ENCODE assay signal across 9 cellular contexts in genomic region chr7:151115121-151115835, GRCh38. TPM values are rescaled to one million over a fixed set of nuclear protein-coding genes. Genes with fewer than 3 reads are reported as not detected.
DNase-seq lines count a peak whose midpoint lies in the region; ATAC-seq, FAIRE-seq and TF ChIP-seq lines count a peak whose summit lies in the region.
"Had no signal": no experiment of that assay in that cellular context is flagged by ENCODE, and none has a peak within 500 bp of the region (broad histone marks: within the 10 kb centered on the region; RNA-seq: fewer than 3 reads in every experiment).

No MANE protein-coding gene starts in this region.

- TF ChIP-seq CTCF in right lobe of liver (IDR thresholded peaks at IDR 0.05), result no peak
- TF ChIP-seq CTCF in HepG2 (CRISPR knock-in tag; IDR thresholded peaks at IDR 0.05), result no peak

- H3K9me3 ChIP-seq in right lobe of liver (no peaks in the 10 kb centered on the region), HepG2 (ENCODE audit: low read length) (no peaks in the 10 kb centered on the region), mesenchymal stem cell (ENCODE audit: control insufficient read depth, low read length) (no peaks in the 10 kb centered on the region)

- peak overlapping the region; percentile 92 for H2BK120ac ChIP-seq in mesenchymal stem cell (ENCODE audit: low read depth, low read length)

- no peak overlapping the region for H3K9ac ChIP-seq in HepG2 (ENCODE audit: insufficient read depth, low read depth, low read length)
- H3K9ac ChIP-seq in mesenchymal stem cell (ENCODE audit: low read length), result no peak overlapping the region

- H3K4me1 ChIP-seq in right lobe of liver (no peaks in the 10 kb centered on the region), HepG2 (ENCODE audit: insufficient read depth, low read length) (no peaks in the 10 kb centered on the region), mesenchymal stem cell (ENCODE audit: control insufficient read depth, insufficient read depth, low read depth, low read length) (peaks cover 44% of the 10 kb centered on the region)

- H2AFZ ChIP-seq in HepG2 (ENCODE audit: low read length) (no peak overlapping the region), mesenchymal stem cell (ENCODE audit: low read depth, low read length) (no peak overlapping the region)

- no peak overlapping the region for H3K27ac ChIP-seq in right lobe of liver
- no peak overlapping the region for H3K27ac ChIP-seq in HepG2 (ENCODE audit: extremely low read length, insufficient read depth, low read length)
- H3K27ac ChIP-seq in mesenchymal stem cell (ENCODE audit: low read length, poor library complexity, severe bottlenecking), result no peak overlapping the region

- peak overlapping the region in 1 of 2 experiments; percentile 24 for H2BK12ac ChIP-seq in mesenchymal stem cell (ENCODE audit: low read length in 2 of 2)

- peaks cover 54% of the 10 kb centered on the region for H3K79me1 ChIP-seq in mesenchymal stem cell (replicated peaks; ENCODE audit: low read length, poor library complexity, severe bottlenecking)

- no peak overlapping the region for H3K14ac ChIP-seq in mesenchymal stem cell (ENCODE audit: low read length in 2 of 2)

- H4K20me1 ChIP-seq in HepG2 (ENCODE audit: insufficient read depth, low read length), result peaks cover 33% of the 10 kb centered on the region; the same call in 1 of the 2 replicates

- DNase-seq in right lobe of liver (no peak), HepG2 (ENCODE audit: low spot score) (no peak), mesenchymal stem cell (peak; percentile 20), DMS79 (lab: John Stamatoyannopoulos, UW) (no peak), HuH-7 (ENCODE audit: low spot score) (no peak), occipital lobe (lab: John Stamatoyannopoulos, UW) (no peak)
- peak; percentile 27 for DNase-seq in central memory CD4-positive, alpha-beta T cell

- BruUV-seq in HepG2 (replicated peaks; lab: Mats Ljungman, UMichigan), result no TSS peak

- peak overlapping the region; percentile 82 for H4K8ac ChIP-seq in mesenchymal stem cell (ENCODE audit: low read length)

- peak overlapping the region; percentile 35 to 46 for H3K4ac ChIP-seq in mesenchymal stem cell (ENCODE audit: low read depth in 1 of 2, low read length in 2 of 2)

- H3K4me3 ChIP-seq in right lobe of liver (no peak overlapping the region), HepG2 (replicated peaks in 1 of 3; ENCODE audit: insufficient read depth in 1 of 3, low read depth in 2 of 3, low read length in 3 of 3) (no peak overlapping the region), mesenchymal stem cell (ENCODE audit: insufficient read depth in 1 of 2, low read depth in 1 of 2, low read length in 2 of 2) (peak overlapping the region in 1 of 2 experiments; percentile 57)

- no peaks in the 10 kb centered on the region for H3K27me3 ChIP-seq in right lobe of liver
- H3K27me3 ChIP-seq in HepG2 (ENCODE audit: control insufficient read depth in 1 of 2, insufficient read depth in 2 of 2, low read length in 2 of 2), result no peaks in the 10 kb centered on the region
- no peaks in the 10 kb centered on the region for H3K27me3 ChIP-seq in mesenchymal stem cell (ENCODE audit: control insufficient read depth in 1 of 2, insufficient read depth in 1 of 2, low read length in 2 of 2)

- peak in 3 of 4 donors; percentile 23 to 39 (median 28) for ATAC-seq in right lobe of liver
- ATAC-seq in HepG2, result no peak
- no peak for ATAC-seq in GM18502 (IDR thresholded peaks at IDR 0.05; ENCODE audit: poor library complexity, unreplicated experiment)

- H3K4me2 ChIP-seq in HepG2 (ENCODE audit: low read depth, low read length) (no peak overlapping the region), mesenchymal stem cell (ENCODE audit: low read length, poor library complexity, severe bottlenecking) (peak overlapping the region; percentile 86)

- TF ChIP-seq POLR2A in right lobe of liver (IDR thresholded peaks at IDR 0.05), result no peak
- no peak for TF ChIP-seq POLR2A in HepG2 (IDR thresholded peaks at IDR 0.05; ENCODE audit: insufficient read depth in 1 of 2, low read depth in 2 of 2, low read length in 2 of 2)

- H2BK5ac ChIP-seq in mesenchymal stem cell (ENCODE audit: low read depth, low read length, poor library complexity, severe bottlenecking), result no peak overlapping the region

- FAIRE-seq in HepG2 (lab: Jason Lieb, UNC), result no peak

- in situ Hi-C loops in HepG2 (cut with HindIII; ENCODE audit: extremely low pct_ligation_motif_present, low pct_unique_long_range_greater_than_20kb), result no loop called here

- CTCF ChIA-PET in HepG2 (lab: Yijun Ruan, JAX; ENCODE audit: low intra/inter-chr PET ratio, low total read pairs), result no interaction called here

- H3K79me2 ChIP-seq in HepG2 (ENCODE audit: insufficient read depth, low read length), result peaks cover 22% of the 10 kb centered on the region

- no peak for TF ChIP-seq RAD21 in HepG2 (CRISPR knock-in tag; IDR thresholded peaks at IDR 0.05)

- peaks cover 0 to 21% (median 4%) of the 10 kb centered on the region in 4 donors for H3K36me3 ChIP-seq in right lobe of liver
- H3K36me3 ChIP-seq in HepG2 (replicated peaks in 1 of 2; ENCODE audit: control insufficient read depth in 1 of 2, insufficient read depth in 2 of 2, low read length in 2 of 2), result peaks cover 18 to 59% of the 10 kb centered on the region in 2 experiments; a peak in 4 of 5 replicates
- peaks cover 26 to 53% of the 10 kb centered on the region in 2 experiments for H3K36me3 ChIP-seq in mesenchymal stem cell (ENCODE audit: control insufficient read depth in 1 of 2, insufficient read depth in 2 of 2, low read depth in 1 of 2, low read length in 2 of 2)

- peak overlapping the region; percentile 49 to 59 for H3K18ac ChIP-seq in mesenchymal stem cell (ENCODE audit: low read depth in 1 of 2, low read length in 2 of 2)

- H2BK15ac ChIP-seq in mesenchymal stem cell (ENCODE audit: low read depth, poor library complexity, severe bottlenecking), result peak overlapping the region; percentile 38

- POLR2A ChIA-PET in HepG2 (lab: Yijun Ruan, JAX), result no interaction called here

- TF ChIP-seq EP300 in HepG2 (IDR thresholded peaks at IDR 0.05; ENCODE audit: low read depth in 2 of 2, low read length in 2 of 2), result no peak
- TF ChIP-seq EP300 in HepG2 (CRISPR knock-in tag; IDR thresholded peaks at IDR 0.05; ENCODE audit: borderline replicate concordance), result no peak

- WGBS in right lobe of liver (ENCODE audit: insufficient coverage, low coverage, low lambda C conversion rate, missing lambda C conversion rate), result 55% methylated on average over 4 of the region's 114 CpGs
- 98% methylated on average over 93 of the region's 114 CpGs for WGBS in HepG2 (ENCODE audit: low lambda C conversion rate)
- WGBS in mesenchymal stem cell, result 2% methylated on average over 58 of the region's 114 CpGs

- no peak overlapping the region for H3K23ac ChIP-seq in mesenchymal stem cell (ENCODE audit: low read length in 2 of 2)

- no peak overlapping the region for H2AK5ac ChIP-seq in mesenchymal stem cell (ENCODE audit: low read length, severe bottlenecking)

- H4K91ac ChIP-seq in mesenchymal stem cell (ENCODE audit: low read length), result no peak overlapping the region

- intact Hi-C loops in right lobe of liver (cut with DNase I) (no loop called here), HepG2 (cut with micrococcal nuclease; ENCODE audit: unreplicated experiment) (no loop called here)

RNA-seq across cellular contexts. Expression of gene AGAP3, which starts 29.0 kb away (rescaled TPM):
- total RNA-seq in right lobe of liver, result 10 to 100 TPM; 36.3 to 44.3 (median 39.5) TPM
- 24.9 and 31.3 TPM in 2 replicates for total RNA-seq in HepG2 (2016; rRNA removed; fragmentation: Illumina TruSeq; extraction: Trizol)
- total RNA-seq in HepG2 (2016; cell fraction: cytosol; rRNA removed; fragmentation: Illumina TruSeq; extraction: Trizol; ENCODE audit: low read depth), result 26.6 and 28.2 TPM in 2 replicates
- 24.2 and 30.5 TPM in 2 replicates for total RNA-seq in HepG2 (2016; cell fraction: insoluble cytoplasmic fraction; rRNA removed; fragmentation: Illumina TruSeq; extraction: Trizol)
- total RNA-seq in HepG2 (2016; cell fraction: membrane; rRNA removed; fragmentation: Illumina TruSeq; extraction: Trizol), result 34.8 and 39.9 TPM in 2 replicates
- 26.5 and 31.8 TPM in 2 replicates for total RNA-seq in HepG2 (2016; cell fraction: nucleus; rRNA removed; fragmentation: Illumina TruSeq; extraction: Trizol)
- polyA plus RNA-seq in HepG2 (2011; rRNA removed), result 61.4 and 62.0 TPM in 2 replicates
- polyA plus RNA-seq in HepG2 (2011; cell fraction: cytosol; rRNA removed), result 54.9 and 70.5 TPM in 2 replicates
- polyA plus RNA-seq in HepG2 (2011; cell fraction: nucleus; rRNA removed), result 255 and 313 TPM in 2 replicates
- polyA plus RNA-seq in HepG2 (2012), result 46.4 and 66.8 TPM in 2 replicates
- polyA plus RNA-seq in HepG2 (2016; cell fraction: cytosol; fragmentation: Illumina TruSeq; extraction: Trizol; ENCODE audit: low read depth), result 23.3 and 25.2 TPM in 2 replicates
- polyA plus RNA-seq in HepG2 (2016; cell fraction: insoluble cytoplasmic fraction; fragmentation: Illumina TruSeq; extraction: Trizol; ENCODE audit: low read depth), result 36.6 and 44.9 TPM in 2 replicates
- polyA plus RNA-seq in HepG2 (2016; cell fraction: membrane; fragmentation: Illumina TruSeq; extraction: Trizol; ENCODE audit: low read depth), result 48.3 and 57.9 TPM in 2 replicates
- polyA plus RNA-seq in HepG2 (2016; cell fraction: nucleus; fragmentation: Illumina TruSeq; extraction: Trizol; ENCODE audit: insufficient read depth, low read depth), result 94.3 and 94.4 TPM in 2 replicates
- polyA minus RNA-seq in HepG2 (2011; rRNA and poly(A)+ RNA removed; ENCODE audit: low replicate concordance), result 70.7 and 91.8 TPM in 2 replicates
- 43.3 and 46.7 TPM in 2 replicates for polyA minus RNA-seq in HepG2 (2011; cell fraction: cytosol; rRNA and poly(A)+ RNA removed)
- polyA minus RNA-seq in HepG2 (2011; cell fraction: nucleus; rRNA and poly(A)+ RNA removed), result 71.4 and 81.1 TPM in 2 replicates
- polyA plus RNA-seq in mesenchymal stem cell (2013, experiment 1 of 2), result 55.8 TPM
- polyA plus RNA-seq in mesenchymal stem cell (2013, experiment 2 of 2), result 53.0 TPM
- 85.6 TPM for total RNA-seq in occipital lobe

RNA-seq across cellular contexts. Expression of gene TMUB1, which starts 32.0 kb away (rescaled TPM):
- 10 to 100 TPM; 27.7 to 63.1 (median 41.8) TPM for total RNA-seq in right lobe of liver
- 31.8 and 51.6 TPM in 2 replicates for total RNA-seq in HepG2 (2016; rRNA removed; fragmentation: Illumina TruSeq; extraction: Trizol)
- total RNA-seq in HepG2 (2016; cell fraction: cytosol; rRNA removed; fragmentation: Illumina TruSeq; extraction: Trizol; ENCODE audit: low read depth), result 65.7 and 75.8 TPM in 2 replicates
- total RNA-seq in HepG2 (2016; cell fraction: insoluble cytoplasmic fraction; rRNA removed; fragmentation: Illumina TruSeq; extraction: Trizol), result 32.2 and 52.0 TPM in 2 replicates
- 89.1 and 106 TPM in 2 replicates for total RNA-seq in HepG2 (2016; cell fraction: membrane; rRNA removed; fragmentation: Illumina TruSeq; extraction: Trizol)
- total RNA-seq in HepG2 (2016; cell fraction: nucleus; rRNA removed; fragmentation: Illumina TruSeq; extraction: Trizol), result 25.0 and 26.7 TPM in 2 replicates
- 44.8 and 47.8 TPM in 2 replicates for polyA plus RNA-seq in HepG2 (2011; rRNA removed)
- polyA plus RNA-seq in HepG2 (2011; cell fraction: cytosol; rRNA removed), result 27.8 and 54.6 TPM in 2 replicates
- polyA plus RNA-seq in HepG2 (2011; cell fraction: nucleus; rRNA removed), result 66.5 and 75.5 TPM in 2 replicates
- 33.8 and 40.3 TPM in 2 replicates for polyA plus RNA-seq in HepG2 (2012)
- 123 and 138 TPM in 2 replicates for polyA plus RNA-seq in HepG2 (2016; cell fraction: cytosol; fragmentation: Illumina TruSeq; extraction: Trizol; ENCODE audit: low read depth)
- 51.6 and 55.5 TPM in 2 replicates for polyA plus RNA-seq in HepG2 (2016; cell fraction: insoluble cytoplasmic fraction; fragmentation: Illumina TruSeq; extraction: Trizol; ENCODE audit: low read depth)
- 146 and 154 TPM in 2 replicates for polyA plus RNA-seq in HepG2 (2016; cell fraction: membrane; fragmentation: Illumina TruSeq; extraction: Trizol; ENCODE audit: low read depth)
- polyA plus RNA-seq in HepG2 (2016; cell fraction: nucleus; fragmentation: Illumina TruSeq; extraction: Trizol; ENCODE audit: insufficient read depth, low read depth), result 85.5 and 89.1 TPM in 2 replicates
- 5.6 and 25.8 TPM in 2 replicates for polyA minus RNA-seq in HepG2 (2011; rRNA and poly(A)+ RNA removed; ENCODE audit: low replicate concordance)
- 22.8 and 25.2 TPM in 2 replicates for polyA minus RNA-seq in HepG2 (2011; cell fraction: cytosol; rRNA and poly(A)+ RNA removed)
- 5.6 and 6.3 TPM in 2 replicates for polyA minus RNA-seq in HepG2 (2011; cell fraction: nucleus; rRNA and poly(A)+ RNA removed)
- polyA plus RNA-seq in mesenchymal stem cell (2013, experiment 1 of 2), result 56.8 TPM
- polyA plus RNA-seq in mesenchymal stem cell (2013, experiment 2 of 2), result 53.5 TPM
- 9.7 TPM for total RNA-seq in occipital lobe

RNA-seq across cellular contexts. Expression of gene FASTK, which starts 34.7 kb away (rescaled TPM):
- total RNA-seq in right lobe of liver (10 to 100 TPM; 33.4 to 48.8 (median 43.9) TPM), HepG2 (2016; rRNA removed; fragmentation: Illumina TruSeq; extraction: Trizol) (33.0 and 52.9 TPM in 2 replicates), occipital lobe (30.7 TPM)
- 29.1 and 30.5 TPM in 2 replicates for total RNA-seq in HepG2 (2016; cell fraction: cytosol; rRNA removed; fragmentation: Illumina TruSeq; extraction: Trizol; ENCODE audit: low read depth)
- total RNA-seq in HepG2 (2016; cell fraction: insoluble cytoplasmic fraction; rRNA removed; fragmentation: Illumina TruSeq; extraction: Trizol), result 32.4 and 60.3 TPM in 2 replicates
- 41.0 and 43.4 TPM in 2 replicates for total RNA-seq in HepG2 (2016; cell fraction: membrane; rRNA removed; fragmentation: Illumina TruSeq; extraction: Trizol)
- total RNA-seq in HepG2 (2016; cell fraction: nucleus; rRNA removed; fragmentation: Illumina TruSeq; extraction: Trizol), result 51.3 and 66.2 TPM in 2 replicates
- 55.7 and 69.5 TPM in 2 replicates for polyA plus RNA-seq in HepG2 (2011; rRNA removed)
- 26.4 and 50.0 TPM in 2 replicates for polyA plus RNA-seq in HepG2 (2011; cell fraction: cytosol; rRNA removed)
- polyA plus RNA-seq in HepG2 (2011; cell fraction: nucleus; rRNA removed), result 502 and 643 TPM in 2 replicates
- 25.5 and 34.3 TPM in 2 replicates for polyA plus RNA-seq in HepG2 (2012)
- 23.6 and 24.6 TPM in 2 replicates for polyA plus RNA-seq in HepG2 (2016; cell fraction: cytosol; fragmentation: Illumina TruSeq; extraction: Trizol; ENCODE audit: low read depth)
- 29.6 and 34.7 TPM in 2 replicates for polyA plus RNA-seq in HepG2 (2016; cell fraction: insoluble cytoplasmic fraction; fragmentation: Illumina TruSeq; extraction: Trizol; ENCODE audit: low read depth)
- 31.2 and 34.1 TPM in 2 replicates for polyA plus RNA-seq in HepG2 (2016; cell fraction: membrane; fragmentation: Illumina TruSeq; extraction: Trizol; ENCODE audit: low read depth)
- polyA plus RNA-seq in HepG2 (2016; cell fraction: nucleus; fragmentation: Illumina TruSeq; extraction: Trizol; ENCODE audit: insufficient read depth, low read depth), result 122 and 126 TPM in 2 replicates
- 72.5 and 75.7 TPM in 2 replicates for polyA minus RNA-seq in HepG2 (2011; rRNA and poly(A)+ RNA removed; ENCODE audit: low replicate concordance)
- polyA minus RNA-seq in HepG2 (2011; cell fraction: cytosol; rRNA and poly(A)+ RNA removed), result 14.0 and 16.2 TPM in 2 replicates
- 80.8 and 95.9 TPM in 2 replicates for polyA minus RNA-seq in HepG2 (2011; cell fraction: nucleus; rRNA and poly(A)+ RNA removed)
- polyA plus RNA-seq in mesenchymal stem cell (2013, experiment 1 of 2), result 72.5 TPM
- polyA plus RNA-seq in mesenchymal stem cell (2013, experiment 2 of 2), result 69.4 TPM

RNA-seq across cellular contexts. Expression of gene GBX1, which starts 52.2 kb away (rescaled TPM):
- total RNA-seq in right lobe of liver (not detected), HepG2 (2016; rRNA removed; fragmentation: Illumina TruSeq; extraction: Trizol) (not detected in 2 replicates), occipital lobe (not detected)
- not detected in 2 replicates for total RNA-seq in HepG2 (2016; cell fraction: cytosol; rRNA removed; fragmentation: Illumina TruSeq; extraction: Trizol; ENCODE audit: low read depth)
- total RNA-seq in HepG2 (2016; cell fraction: insoluble cytoplasmic fraction; rRNA removed; fragmentation: Illumina TruSeq; extraction: Trizol), result not detected in 2 replicates
- not detected in 2 replicates for total RNA-seq in HepG2 (2016; cell fraction: membrane; rRNA removed; fragmentation: Illumina TruSeq; extraction: Trizol)
- not detected in 2 replicates for total RNA-seq in HepG2 (2016; cell fraction: nucleus; rRNA removed; fragmentation: Illumina TruSeq; extraction: Trizol)
- polyA plus RNA-seq in HepG2 (2011; rRNA removed), result not detected in 2 replicates
- polyA plus RNA-seq in HepG2 (2011; cell fraction: cytosol; rRNA removed), result not detected in 2 replicates
- not detected in 2 replicates for polyA plus RNA-seq in HepG2 (2011; cell fraction: nucleus; rRNA removed)
- polyA plus RNA-seq in HepG2 (2012), result not detected in 2 replicates
- not detected in 2 replicates for polyA plus RNA-seq in HepG2 (2016; cell fraction: cytosol; fragmentation: Illumina TruSeq; extraction: Trizol; ENCODE audit: low read depth)
- polyA plus RNA-seq in HepG2 (2016; cell fraction: insoluble cytoplasmic fraction; fragmentation: Illumina TruSeq; extraction: Trizol; ENCODE audit: low read depth), result not detected in 2 replicates
- polyA plus RNA-seq in HepG2 (2016; cell fraction: membrane; fragmentation: Illumina TruSeq; extraction: Trizol; ENCODE audit: low read depth), result not detected in 2 replicates
- polyA plus RNA-seq in HepG2 (2016; cell fraction: nucleus; fragmentation: Illumina TruSeq; extraction: Trizol; ENCODE audit: insufficient read depth, low read depth), result not detected in 2 replicates
- polyA minus RNA-seq in HepG2 (2011; rRNA and poly(A)+ RNA removed; ENCODE audit: low replicate concordance), result not detected in 2 replicates
- not detected in 2 replicates for polyA minus RNA-seq in HepG2 (2011; cell fraction: cytosol; rRNA and poly(A)+ RNA removed)
- polyA minus RNA-seq in HepG2 (2011; cell fraction: nucleus; rRNA and poly(A)+ RNA removed), result not detected in 2 replicates
- polyA plus RNA-seq in mesenchymal stem cell (2013, experiment 1 of 2), result not detected
- not detected for polyA plus RNA-seq in mesenchymal stem cell (2013, experiment 2 of 2)
- polyA plus RNA-seq: BJ had no signal

RNA-seq across cellular contexts. Expression of gene SLC4A2, which starts 55.9 kb away (rescaled TPM):
- 100 to 1,000 TPM in 4 of 6 experiments, 10 to 100 TPM in 2; 74.0 to 140 (median 106) TPM for total RNA-seq in right lobe of liver
- total RNA-seq in HepG2 (2016; rRNA removed; fragmentation: Illumina TruSeq; extraction: Trizol), result 47.4 and 73.4 TPM in 2 replicates
- 8.6 and 14.7 TPM in 2 replicates for total RNA-seq in HepG2 (2016; cell fraction: cytosol; rRNA removed; fragmentation: Illumina TruSeq; extraction: Trizol; ENCODE audit: low read depth)
- 34.8 and 77.4 TPM in 2 replicates for total RNA-seq in HepG2 (2016; cell fraction: insoluble cytoplasmic fraction; rRNA removed; fragmentation: Illumina TruSeq; extraction: Trizol)
- 26.6 and 30.8 TPM in 2 replicates for total RNA-seq in HepG2 (2016; cell fraction: membrane; rRNA removed; fragmentation: Illumina TruSeq; extraction: Trizol)
- total RNA-seq in HepG2 (2016; cell fraction: nucleus; rRNA removed; fragmentation: Illumina TruSeq; extraction: Trizol), result 63.4 and 65.4 TPM in 2 replicates
- polyA plus RNA-seq in HepG2 (2011; rRNA removed), result 46.0 and 51.9 TPM in 2 replicates
- 27.2 and 39.8 TPM in 2 replicates for polyA plus RNA-seq in HepG2 (2011; cell fraction: cytosol; rRNA removed)
- polyA plus RNA-seq in HepG2 (2011; cell fraction: nucleus; rRNA removed), result 152 and 184 TPM in 2 replicates
- 43.5 and 58.1 TPM in 2 replicates for polyA plus RNA-seq in HepG2 (2012)
- polyA plus RNA-seq in HepG2 (2016; cell fraction: cytosol; fragmentation: Illumina TruSeq; extraction: Trizol; ENCODE audit: low read depth), result 13.4 and 18.9 TPM in 2 replicates
- polyA plus RNA-seq in HepG2 (2016; cell fraction: insoluble cytoplasmic fraction; fragmentation: Illumina TruSeq; extraction: Trizol; ENCODE audit: low read depth), result 43.1 and 59.0 TPM in 2 replicates
- polyA plus RNA-seq in HepG2 (2016; cell fraction: membrane; fragmentation: Illumina TruSeq; extraction: Trizol; ENCODE audit: low read depth), result 34.8 and 39.1 TPM in 2 replicates
- 204 and 209 TPM in 2 replicates for polyA plus RNA-seq in HepG2 (2016; cell fraction: nucleus; fragmentation: Illumina TruSeq; extraction: Trizol; ENCODE audit: insufficient read depth, low read depth)
- 135 and 192 TPM in 2 replicates for polyA minus RNA-seq in HepG2 (2011; rRNA and poly(A)+ RNA removed; ENCODE audit: low replicate concordance)
- 36.1 and 36.4 TPM in 2 replicates for polyA minus RNA-seq in HepG2 (2011; cell fraction: cytosol; rRNA and poly(A)+ RNA removed)
- polyA minus RNA-seq in HepG2 (2011; cell fraction: nucleus; rRNA and poly(A)+ RNA removed), result 37.8 and 40.6 TPM in 2 replicates
- polyA plus RNA-seq in mesenchymal stem cell (2013, experiment 1 of 2), result 140 TPM
- polyA plus RNA-seq in mesenchymal stem cell (2013, experiment 2 of 2), result 133 TPM
- total RNA-seq in occipital lobe, result 13.7 TPM

Comparison
In these comparisons a context has a peak if more than half of its experiments do, and no peak if none do; other contexts are left out.
1. ATAC-seq: peak in right lobe of liver (3 of 4); none in HepG2 (single experiment) and GM18502 (single experiment).
2. DNase-seq: peak in central memory CD4-positive, alpha-beta T cell (single experiment) and mesenchymal stem cell (single experiment); none in right lobe of liver (0 of 3), HepG2 (single experiment), DMS79 (single experiment), HuH-7 (single experiment) and occipital lobe (single experiment).